ENCODE assay signal across 20 cellular contexts in genomic region chr17:80918731-80919130, GRCh38.
"Had no signal": no experiment of that assay in that cellular context is flagged by ENCODE, and none has a peak within 500 bp of the region (broad histone marks: within the 10 kb centered on the region; RNA-seq: fewer than 3 reads in every experiment).

No MANE protein-coding gene starts in this region.

- H3K4me3 ChIP-seq: lung, neural progenitor cell, ovary, SJSA1, skin epidermis, suprapubic skin, upper lobe of left lung had no signal

- H3K9ac ChIP-seq: neural progenitor cell had no signal

- ATAC-seq: foreskin keratinocyte, T-cell had no signal

- H3K36me3 ChIP-seq: neural progenitor cell, ovary had no signal

- H2AFZ ChIP-seq: neural progenitor cell had no signal

- H3K27ac ChIP-seq: foreskin keratinocyte, neural progenitor cell, SJSA1, suprapubic skin, upper lobe of left lung, VCaP had no signal

- H3K9me3 ChIP-seq: ovary, SJSA1, suprapubic skin, upper lobe of left lung had no signal

- H3K4me2 ChIP-seq: neural progenitor cell had no signal

- H3K27me3 ChIP-seq: foreskin keratinocyte, neural progenitor cell, ovary, SJSA1, suprapubic skin, upper lobe of left lung had no signal

- DNase-seq: activated CD4-positive, alpha-beta T cell treated with anti-CD3 and anti-CD28 coated beads for 1 hour; activated CD4-positive, alpha-beta T cell treated with anti-CD3 and anti-CD28 coated beads, Interleukin-2, amount 50 U/mL, for 48 hours; activated naive CD4-positive, alpha-beta T cell treated with anti-CD3 and anti-CD28 coated beads, Interleukin-2, amount 50 U/mL, for 16 hours; activated T-cell treated with anti-CD3 and anti-CD28 coated beads, Interleukin-2, amount 50 U/mL, for 1 hour; effector memory CD4-positive, alpha-beta T cell; foreskin keratinocyte; left cardiac atrium; midbrain; ovary; stimulated activated CD4-positive, alpha-beta T cell treated with anti-CD3 and anti-CD28 coated beads, Interleukin-4, amount 100 ng/mL, for 4 hours; stimulated activated CD8-positive, alpha-beta memory T cell treated with anti-CD3 and anti-CD28 coated beads, Interleukin-4, amount 100 ng/mL, for 48 hours; T-cell; T1000 had no signal

- H3K4me1 ChIP-seq: foreskin keratinocyte, neural progenitor cell, SJSA1, suprapubic skin, upper lobe of left lung had no signal
